Comparison of ENCODE assay signal across 27 cellular contexts in the genomic region with DNA sequence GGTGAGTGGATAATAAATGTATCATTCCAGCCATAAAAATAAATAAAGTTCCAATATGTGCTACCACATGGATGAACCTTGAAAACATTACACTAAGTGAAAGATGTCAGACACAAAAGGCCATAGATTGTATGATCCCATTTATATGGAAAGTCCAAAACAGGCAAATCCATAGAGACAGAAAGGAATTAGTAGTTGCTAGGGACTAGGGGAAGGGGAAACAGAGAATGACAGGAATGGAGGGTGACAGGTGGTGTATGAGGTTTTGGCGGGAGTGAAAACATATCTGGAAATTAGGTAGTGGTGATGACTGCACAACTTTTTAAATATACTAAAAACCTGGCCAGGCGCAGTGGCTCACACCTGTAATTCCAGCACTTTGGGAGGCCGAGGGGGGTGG. TPM values are rescaled to one million over a fixed set of nuclear protein-coding genes. Genes with fewer than 3 reads are reported as not detected.
DNase-seq lines count a peak whose midpoint lies in the region; ATAC-seq and TF ChIP-seq lines count a peak whose summit lies in the region.
"Had no signal": no experiment of that assay in that cellular context is flagged by ENCODE, and none has a peak within 500 bp of the region (broad histone marks: within the 10 kb centered on the region; RNA-seq: fewer than 3 reads in every experiment).

No MANE protein-coding gene starts in this region.

- H3K27me3 Mint-ChIP-seq in HFFc6 (ENCODE audit: insufficient read depth) (peaks cover 7% of the 10 kb centered on the region), CD14-positive monocyte (ENCODE audit: low read depth in 3 of 3) (peaks cover 0 to 2% (median under 1%) of the 10 kb centered on the region in 3 donors), WTC11 (ENCODE audit: low read depth) (peaks cover 4% of the 10 kb centered on the region; the same call in 1 of the 2 replicates)

- H3K9me3 ChIP-seq in BLaER1 (no peaks in the 10 kb centered on the region), Panc1 (ENCODE audit: control insufficient read depth, insufficient read depth, low read depth, low read length) (no peaks in the 10 kb centered on the region)
- H3K9me3 ChIP-seq: adrenal gland, left ventricle myocardium inferior, SJSA1, transverse colon had no signal

- H3K9ac ChIP-seq in BLaER1 = no peak overlapping the region
- H3K9ac ChIP-seq: parathyroid adenoma had no signal

- no peak overlapping the region for H3K4me3 ChIP-seq in BLaER1
- H3K4me3 ChIP-seq in Panc1 (ENCODE audit: low read depth in 2 of 2, low read length in 2 of 2) = no peak overlapping the region
- H3K4me3 ChIP-seq: adrenal gland, hepatocyte, left ventricle myocardium inferior, SJSA1, transverse colon had no signal

- H3K27me3 ChIP-seq in BLaER1 = no peaks in the 10 kb centered on the region
- no peaks in the 10 kb centered on the region for H3K27me3 ChIP-seq in Panc1 (ENCODE audit: control insufficient read depth, insufficient read depth, low read length)
- H3K27me3 ChIP-seq: adrenal gland, hepatocyte, SJSA1, transverse colon had no signal

- in situ Hi-C loops in Panc1 (cut with HindIII; ENCODE audit: low pct_unique_long_range_greater_than_20kb, low sequenced_read_pairs) = no loop called here

- DNase-seq in HFFc6 (no peak), Panc1 (ENCODE audit: low read depth, low spot score) (no peak), myocyte (ENCODE audit: low read depth) (peak; percentile 30), CD14-positive monocyte (ENCODE audit: low spot score) (no peak), NCI-H2196 (lab: John Stamatoyannopoulos, UW; ENCODE audit: unreplicated experiment) (no peak), WTC11 (ENCODE audit: low spot score) (no peak), anterior cingulate cortex (lab: John Stamatoyannopoulos, UW) (no peak)
- DNase-seq: activated CD8-positive, alpha-beta memory T cell treated with anti-CD3 and anti-CD28 coated beads for 24 hours; activated naive CD4-positive, alpha-beta T cell treated with Interleukin-2 at 50 U/mL for 16 hours; activated T-cell treated with anti-CD3 and anti-CD28 coated beads, Interleukin-2, amount 50 U/mL, for 1 hour; adrenal gland; CD4-positive, alpha-beta T cell; effector memory CD4-positive, alpha-beta T cell; immature natural killer cell; left ventricle myocardium inferior; NK-92 treated with Interleukin-12 subunit alpha and Interleukin-12 subunit beta, amount 100 ng/mL, for 24 hours; transverse colon had no signal

- no peak for TF ChIP-seq CTCF in HFFc6 (IDR thresholded peaks at IDR 0.05)
- TF ChIP-seq CTCF in Panc1 (IDR thresholded peaks at IDR 0.05) = no peak
- no peak for TF ChIP-seq CTCF in CD14-positive monocyte (IDR thresholded peaks at IDR 0.05)
- TF ChIP-seq CTCF in WTC11 (IDR thresholded peaks at IDR 0.05) = no peak

- H3K36me3 Mint-ChIP-seq in HFFc6 (ENCODE audit: low read depth) (no peaks in the 10 kb centered on the region), CD14-positive monocyte (no peaks in the 10 kb centered on the region), WTC11 (no peaks in the 10 kb centered on the region)
- H3K36me3 Mint-ChIP-seq: immature natural killer cell; naive thymus-derived CD8-positive, alpha-beta T cell had no signal

- POLR2A ChIA-PET in Panc1 (lab: Charles Lee) = no interaction called here
- POLR2A ChIA-PET in WTC11 (lab: Charles Lee) = no interaction called here

- H3K36me3 ChIP-seq in BLaER1 = no peaks in the 10 kb centered on the region
- H3K36me3 ChIP-seq in Panc1 (ENCODE audit: control insufficient read depth, insufficient read depth, low read length) = no peaks in the 10 kb centered on the region
- H3K36me3 ChIP-seq: adrenal gland, left ventricle myocardium inferior, SJSA1, transverse colon had no signal

- no peak overlapping the region for H3K27ac ChIP-seq in BLaER1
- 0 out of 2 replicates have a peak overlapping the region, but pooled peaks have one; percentile 54 for H3K27ac ChIP-seq in Panc1 (ENCODE audit: low read length)
- H3K27ac ChIP-seq: adrenal gland, hepatocyte, left ventricle myocardium inferior, parathyroid adenoma had no signal

- CTCF ChIA-PET in Panc1 (lab: Charles Lee) (no interaction called here), WTC11 (lab: Charles Lee) (interaction anchor here (1.0 kb wide), 1 partner anchor 58 kb away, joined by 4 read pairs; no protein-coding TSS in a partner anchor)

- no peaks in the 10 kb centered on the region for H4K20me1 ChIP-seq in BLaER1

- intact Hi-C loops in Panc1 (cut with micrococcal nuclease; ENCODE audit: unreplicated experiment) (no loop called here), CD14-positive monocyte (cut with micrococcal nuclease) (no loop called here)

- H3K9me3 Mint-ChIP-seq in HFFc6 (no peaks in the 10 kb centered on the region), CD14-positive monocyte (peaks cover 0 to 2% (median 0%) of the 10 kb centered on the region in 7 donors), WTC11 (no peaks in the 10 kb centered on the region)
- H3K9me3 Mint-ChIP-seq: CD4-positive, alpha-beta T cell; immature natural killer cell; naive thymus-derived CD8-positive, alpha-beta T cell had no signal

- no TSS peak for BruUV-seq in Panc1 (replicated peaks; lab: Mats Ljungman, UMichigan)

- peak overlapping the region; percentile 58 for H3K4me2 ChIP-seq in BLaER1
- H3K4me2 ChIP-seq: hepatocyte had no signal

- peaks cover 31% of the 10 kb centered on the region for H3K4me1 Mint-ChIP-seq in HFFc6 (ENCODE audit: low read depth)
- peaks cover 39% of the 10 kb centered on the region for H3K4me1 Mint-ChIP-seq in CD14-positive monocyte
- H3K4me1 Mint-ChIP-seq in WTC11 = peaks cover 7% of the 10 kb centered on the region

- peaks cover 65% of the 10 kb centered on the region for H3K4me1 ChIP-seq in BLaER1
- H3K4me1 ChIP-seq in Panc1 (ENCODE audit: control insufficient read depth, insufficient read depth, low read length) = peaks cover 10% of the 10 kb centered on the region

- no peak for ATAC-seq in Panc1
- no peak for ATAC-seq in WTC11
- ATAC-seq: esophagus mucosa, right cardiac atrium had no signal

- H3K4me3 Mint-ChIP-seq in HFFc6 (no peak overlapping the region), CD14-positive monocyte (no peak overlapping the region), WTC11 (no peak overlapping the region)
- H3K4me3 Mint-ChIP-seq: CD4-positive, alpha-beta T cell; immature natural killer cell; naive thymus-derived CD8-positive, alpha-beta T cell had no signal

- H3K27ac Mint-ChIP-seq in HFFc6 (0 out of 2 replicates have a peak overlapping the region, but pooled peaks have one; percentile 2), CD14-positive monocyte (peak overlapping the region in 3 of 7 donors; percentile 12 to 68 (median 57)), WTC11 (no peak overlapping the region)
- H3K27ac Mint-ChIP-seq: CD4-positive, alpha-beta T cell; immature natural killer cell had no signal

TF ChIP-seq in WTC11, 78 proteins besides CTCF, POLR2A, EP300 and RAD21 (continues in another document):
- TF ChIP-seq GTF2I (CRISPR knock-in tag; conservative IDR thresholded peaks at IDR 0.05) (no peak), CBFB (CRISPR knock-in tag; IDR thresholded peaks at IDR 0.05; ENCODE audit: low read depth) (no peak), SMAD4 (CRISPR knock-in tag; IDR thresholded peaks at IDR 0.05) (no peak)
- TF ChIP-seq, protein P1, sequence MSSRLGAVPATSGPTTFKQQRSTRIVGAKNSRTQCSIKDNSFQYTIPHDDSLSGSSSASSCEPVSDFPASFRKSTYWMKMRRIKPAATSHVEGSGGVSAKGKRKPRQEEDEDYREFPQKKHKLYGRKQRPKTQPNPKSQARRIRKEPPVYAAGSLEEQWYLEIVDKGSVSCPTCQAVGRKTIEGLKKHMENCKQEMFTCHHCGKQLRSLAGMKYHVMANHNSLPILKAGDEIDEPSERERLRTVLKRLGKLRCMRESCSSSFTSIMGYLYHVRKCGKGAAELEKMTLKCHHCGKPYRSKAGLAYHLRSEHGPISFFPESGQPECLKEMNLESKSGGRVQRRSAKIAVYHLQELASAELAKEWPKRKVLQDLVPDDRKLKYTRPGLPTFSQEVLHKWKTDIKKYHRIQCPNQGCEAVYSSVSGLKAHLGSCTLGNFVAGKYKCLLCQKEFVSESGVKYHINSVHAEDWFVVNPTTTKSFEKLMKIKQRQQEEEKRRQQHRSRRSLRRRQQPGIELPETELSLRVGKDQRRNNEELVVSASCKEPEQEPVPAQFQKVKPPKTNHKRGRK (CRISPR knock-in tag; IDR thresholded peaks at IDR 0.05; ENCODE audit: borderline replicate concordance) = no peak

RNA-seq across cellular contexts. Expression of a gene that starts 15.2 kb away (rescaled TPM):
- 1 to 10 TPM; 4.4 to 5.6 (median 4.8) TPM for total RNA-seq in HFFc6 (2021; fragmentation: NEBNext Ultra II Directional; extraction: Animal tissue kit (Norgen Biotek cat#: 25700))
- total RNA-seq in Panc1 (2021; ENCODE audit: unreplicated experiment) (43.1 TPM), myocyte (5.7 and 7.3 TPM in 2 replicates), WTC11 (2021) (14.6 to 17.5 TPM (median 16.0 TPM) in 3 replicates)
- 49.6 TPM for polyA plus RNA-seq in Panc1 (2012; ENCODE audit: insufficient read length)
- 1.4 TPM for polyA plus RNA-seq in myocyte (2012)
- not detected for polyA plus RNA-seq in CD14-positive monocyte
- total RNA-seq: T-helper 1 cell treated with Interleukin-12 subunit alpha and Interleukin-12 subunit beta and Interleukin-4 antibody, amounts not matched to agents 30 ng/mL and 1 ng/mL, for 36 hours had no signal

RNA-seq across cellular contexts. Expression of a gene that starts 25.8 kb away (rescaled TPM):
- 100 to 1,000 TPM in 3 of 6 experiments, 10 to 100 TPM in 3; 88.3 to 104 (median 97.2) TPM for total RNA-seq in HFFc6 (2021; fragmentation: NEBNext Ultra II Directional; extraction: Animal tissue kit (Norgen Biotek cat#: 25700))
- total RNA-seq in Panc1 (2021; ENCODE audit: unreplicated experiment) (62.5 TPM), myocyte (76.4 and 76.6 TPM in 2 replicates), WTC11 (2021) (9.6 to 12.7 TPM (median 10.4 TPM) in 3 replicates)
- 91.2 TPM for polyA plus RNA-seq in Panc1 (2012; ENCODE audit: insufficient read length)
- 168 TPM for polyA plus RNA-seq in myocyte (2012)
- polyA plus RNA-seq in CD14-positive monocyte = 1 to 10 TPM; 5.9 to 8.5 TPM
- total RNA-seq: CD4-positive, alpha-beta T cell; naive thymus-derived CD8-positive, alpha-beta T cell had no signal
- polyA plus RNA-seq: naive thymus-derived CD8-positive, alpha-beta T cell had no signal

RNA-seq across cellular contexts. Expression of a gene that starts 45.4 kb away (rescaled TPM):
- total RNA-seq in HFFc6 (2021; fragmentation: NEBNext Ultra II Directional; extraction: Animal tissue kit (Norgen Biotek cat#: 25700)) = not detected
- total RNA-seq in Panc1 (2021; ENCODE audit: unreplicated experiment) (not detected), myocyte (not detected in 2 replicates), WTC11 (2021) (0.33 TPM in 1 of 3 replicates, not detected in the others)
- polyA plus RNA-seq in Panc1 (2012; ENCODE audit: insufficient read length) = not detected
- not detected for polyA plus RNA-seq in myocyte (2012)
- 100 to 1,000 TPM; 654 to 878 TPM for polyA plus RNA-seq in CD14-positive monocyte
- total RNA-seq: bronchial epithelial cell; esophagus mucosa; frontal cortex; left ventricle myocardium inferior; naive thymus-derived CD8-positive, alpha-beta T cell; SJSA1 had no signal
- polyA plus RNA-seq: naive thymus-derived CD8-positive, alpha-beta T cell; right cardiac atrium had no signal

RNA-seq across cellular contexts. Expression of a gene that starts 48.3 kb away (rescaled TPM):
- not detected for total RNA-seq in HFFc6 (2021; fragmentation: NEBNext Ultra II Directional; extraction: Animal tissue kit (Norgen Biotek cat#: 25700))
- total RNA-seq in Panc1 (2021; ENCODE audit: unreplicated experiment) (7.1 TPM), myocyte (0.51 and 0.68 TPM in 2 replicates), WTC11 (2021) (3.2 to 4.8 TPM (median 3.7 TPM) in 3 replicates)
- 7.5 TPM for polyA plus RNA-seq in Panc1 (2012; ENCODE audit: insufficient read length)
- polyA plus RNA-seq in myocyte (2012) = not detected
- 100 to 1,000 TPM; 181 to 196 TPM for polyA plus RNA-seq in CD14-positive monocyte
- total RNA-seq: SJSA1 had no signal
